Comparison of ENCODE assay signal across 10 cellular contexts in genomic region chr6:25370175-25371036, GRCh38.
A peak's percentile ranks its signal among the peaks of the same experiment; 100 is the strongest.
DNase-seq lines count a peak whose midpoint lies in the region; ATAC-seq and TF ChIP-seq lines count a peak whose summit lies in the region.
"Had no signal": no experiment of that assay in that cellular context is flagged by ENCODE, and none has a peak within 500 bp of the region (broad histone marks: within the 10 kb centered on the region; RNA-seq: fewer than 3 reads in every experiment).

No MANE protein-coding gene starts in this region.

- WGBS in esophagus muscularis mucosa: 78% methylated on average over 10 of the region's 10 CpGs

- CTCF ChIA-PET in A673 (lab: Charles Lee): no interaction called here

- H3K36me3 ChIP-seq in Peyer's patch (no peaks in the 10 kb centered on the region), esophagus muscularis mucosa (no peaks in the 10 kb centered on the region), A673 (ENCODE audit: insufficient read depth, low read length, poor library complexity, severe bottlenecking) (no peaks in the 10 kb centered on the region)
- H3K36me3 ChIP-seq: esophagus squamous epithelium had no signal

- ATAC-seq in SK-N-SH treated with all-trans-retinoic acid at 6 μM for 48 hours: no peak

- POLR2A ChIA-PET in A673 (lab: Charles Lee; ENCODE audit: low non-redundant PET): interaction anchor here (0.7 kb wide), 1 partner anchor 84 kb away, joined by 5 read pairs; no protein-coding TSS in a partner anchor

- DNase-seq in DMS79 (lab: John Stamatoyannopoulos, UW) (peak; percentile 70), Peyer's patch (no peak), esophagus muscularis mucosa (ENCODE audit: extremely low spot score) (peak; percentile 42), A673 (ENCODE audit: low spot score) (no peak), chondrocyte (ENCODE audit: low spot score) (no peak), NK-92 (lab: John Stamatoyannopoulos, UW; ENCODE audit: unreplicated experiment) (no peak)
- DNase-seq: esophagus squamous epithelium, left cardiac atrium had no signal

- no peak overlapping the region for H3K4me3 Mint-ChIP-seq in chondrocyte (ENCODE audit: unreplicated experiment)

- peaks cover 18% of the 10 kb centered on the region for H3K9me3 Mint-ChIP-seq in chondrocyte (ENCODE audit: low read depth)

- H3K9me3 ChIP-seq in Peyer's patch (no peaks in the 10 kb centered on the region), esophagus muscularis mucosa (peaks cover 0 to 6% (median 2%) of the 10 kb centered on the region in 4 donors), A673 (ENCODE audit: low read depth, low read length, poor library complexity, severe bottlenecking) (no peaks in the 10 kb centered on the region)

- H3K27me3 Mint-ChIP-seq in chondrocyte (ENCODE audit: low read depth): no peaks in the 10 kb centered on the region

- H3K27ac ChIP-seq in 22Rv1 (peak overlapping the region; percentile 53), Peyer's patch (peak overlapping the region; percentile 18 to 74 (median 62)), esophagus muscularis mucosa (replicated peaks in 1 of 4) (no peak overlapping the region), A673 (ENCODE audit: low read depth, low read length, poor library complexity, severe bottlenecking) (no peak overlapping the region)

- H3K4me1 Mint-ChIP-seq in chondrocyte (ENCODE audit: low read depth): peaks cover 47% of the 10 kb centered on the region

- H3K27me3 ChIP-seq in Peyer's patch (no peaks in the 10 kb centered on the region), esophagus muscularis mucosa (no peaks in the 10 kb centered on the region), A673 (replicated peaks; ENCODE audit: insufficient read depth, low read depth, low read length, poor library complexity) (no peaks in the 10 kb centered on the region)
- H3K27me3 ChIP-seq: esophagus squamous epithelium had no signal

- peaks cover 3% of the 10 kb centered on the region for H3K36me3 Mint-ChIP-seq in chondrocyte (ENCODE audit: low read depth)

- intact Hi-C loops in esophagus muscularis mucosa (cut with DNase I): no loop called here
- intact Hi-C loops in A673 (cut with micrococcal nuclease; ENCODE audit: unreplicated experiment): no loop called here

- no peak for TF ChIP-seq CTCF in 22Rv1 (IDR thresholded peaks at IDR 0.05)
- TF ChIP-seq CTCF in Peyer's patch (IDR thresholded peaks at IDR 0.05): no peak
- no peak for TF ChIP-seq CTCF in esophagus muscularis mucosa (IDR thresholded peaks at IDR 0.05)
- TF ChIP-seq CTCF in A673 (conservative IDR thresholded peaks at IDR 0.05; ENCODE audit: low read depth, low read length): no peak
- TF ChIP-seq CTCF in chondrocyte (IDR thresholded peaks at IDR 0.05): no peak

- H3K4me1 ChIP-seq in Peyer's patch: peaks cover 0 to 27% (median 6%) of the 10 kb centered on the region in 4 donors
- peaks cover 0 to 26% (median 11%) of the 10 kb centered on the region in 4 donors for H3K4me1 ChIP-seq in esophagus muscularis mucosa
- H3K4me1 ChIP-seq in A673 (ENCODE audit: insufficient read depth, low read length, poor library complexity, severe bottlenecking): peaks cover 7% of the 10 kb centered on the region

- TF ChIP-seq POLR2A in Peyer's patch (IDR thresholded peaks at IDR 0.05) (no peak), esophagus muscularis mucosa (IDR thresholded peaks at IDR 0.05; ENCODE audit: low read depth) (no peak)

- no peak overlapping the region for H3K4me3 ChIP-seq in Peyer's patch
- no peak overlapping the region for H3K4me3 ChIP-seq in esophagus muscularis mucosa
- no peak overlapping the region for H3K4me3 ChIP-seq in A673 (ENCODE audit: low read depth, low read length, poor library complexity, severe bottlenecking)

- no peak overlapping the region for H3K27ac Mint-ChIP-seq in chondrocyte (ENCODE audit: unreplicated experiment)

- BruUV-seq in A673 (replicated peaks; lab: Mats Ljungman, UMichigan): no TSS peak

- TF ChIP-seq EP300 in esophagus muscularis mucosa (IDR thresholded peaks at IDR 0.05): no peak

TF ChIP-seq in SK-N-SH treated with all-trans-retinoic acid at 6 μM for 48 hours, 23 proteins besides CTCF, POLR2A, EP300 and RAD21:
- TF ChIP-seq ZFP30 (CRISPR knock-in tag; IDR thresholded peaks at IDR 0.05) (no peak), ARNTL (CRISPR knock-in tag; IDR thresholded peaks at IDR 0.05; ENCODE audit: borderline replicate concordance, low read depth) (no peak), RARB (CRISPR knock-in tag; IDR thresholded peaks at IDR 0.05) (no peak), BACH2 (CRISPR knock-in tag; IDR thresholded peaks at IDR 0.05; ENCODE audit: borderline replicate concordance) (no peak), CREB5 (CRISPR knock-in tag; IDR thresholded peaks at IDR 0.05; ENCODE audit: low read depth) (no peak)
- TF ChIP-seq, protein P1, sequence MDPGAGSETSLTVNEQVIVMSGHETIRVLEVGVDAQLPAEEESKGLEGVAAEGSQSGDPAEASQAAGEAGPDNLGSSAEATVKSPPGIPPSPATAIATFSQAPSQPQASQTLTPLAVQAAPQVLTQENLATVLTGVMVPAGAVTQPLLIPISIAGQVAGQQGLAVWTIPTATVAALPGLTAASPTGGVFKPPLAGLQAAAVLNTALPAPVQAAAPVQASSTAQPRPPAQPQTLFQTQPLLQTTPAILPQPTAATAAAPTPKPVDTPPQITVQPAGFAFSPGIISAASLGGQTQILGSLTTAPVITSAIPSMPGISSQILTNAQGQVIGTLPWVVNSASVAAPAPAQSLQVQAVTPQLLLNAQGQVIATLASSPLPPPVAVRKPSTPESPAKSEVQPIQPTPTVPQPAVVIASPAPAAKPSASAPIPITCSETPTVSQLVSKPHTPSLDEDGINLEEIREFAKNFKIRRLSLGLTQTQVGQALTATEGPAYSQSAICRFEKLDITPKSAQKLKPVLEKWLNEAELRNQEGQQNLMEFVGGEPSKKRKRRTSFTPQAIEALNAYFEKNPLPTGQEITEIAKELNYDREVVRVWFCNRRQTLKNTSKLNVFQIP (CRISPR knock-in tag; IDR thresholded peaks at IDR 0.05; ENCODE audit: borderline replicate concordance, low read depth): no peak

Comparison
In these comparisons a context has a peak if more than half of its experiments do, and no peak if none do; other contexts are left out.
1. H3K27ac ChIP-seq: peak in 22Rv1 (single experiment) and Peyer's patch (4 of 4); none in esophagus muscularis mucosa (0 of 4) and A673 (single experiment).
2. DNase-seq: peak in DMS79 (single experiment) and esophagus muscularis mucosa (single experiment); none in Peyer's patch (0 of 3), A673 (single experiment), chondrocyte (single experiment) and NK-92 (single experiment).